1 cellular context compared by ENCODE assay signal in genomic region chr3:148262980-148263379, GRCh38.
TF ChIP-seq lines count a peak whose summit lies in the region.

No MANE protein-coding gene starts in this region.

TF ChIP-seq in HepG2, 621 proteins besides CTCF, POLR2A, EP300 and RAD21 (continued from another document and continues in another):
- TF ChIP-seq MXI1 (IDR thresholded peaks at IDR 0.05; ENCODE audit: borderline replicate concordance, low read depth, low read length) (no peak), ARID2 (CRISPR knock-in tag; IDR thresholded peaks at IDR 0.05; ENCODE audit: borderline replicate concordance) (no peak), CREBL2 (CRISPR knock-in tag; IDR thresholded peaks at IDR 0.05; ENCODE audit: borderline replicate concordance) (no peak), UBTF (CRISPR knock-in tag; IDR thresholded peaks at IDR 0.05) (no peak), ZNF383 (CRISPR knock-in tag; IDR thresholded peaks at IDR 0.05; ENCODE audit: borderline replicate concordance) (no peak), ZNF605 (CRISPR knock-in tag; IDR thresholded peaks at IDR 0.05) (no peak), RCOR2 (CRISPR knock-in tag; IDR thresholded peaks at IDR 0.05) (peak; percentile 36; the same call in 1 of the 2 replicates), ZNF143 (CRISPR knock-in tag; IDR thresholded peaks at IDR 0.05) (no peak), HNF4A (CRISPR knock-in tag; IDR thresholded peaks at IDR 0.05) (peak; percentile 30), TEAD3 (CRISPR knock-in tag; optimal IDR thresholded peaks at IDR 0.05; ENCODE audit: borderline replicate concordance) (no peak), ZNF382 (CRISPR knock-in tag; IDR thresholded peaks at IDR 0.05; ENCODE audit: borderline replicate concordance) (no peak), PPARG (CRISPR knock-in tag; conservative IDR thresholded peaks at IDR 0.05) (peak; percentile 43; the same call in 1 of the 2 replicates), ZNF274 (CRISPR knock-in tag; IDR thresholded peaks at IDR 0.05) (no peak), PAX8 (CRISPR knock-in tag; IDR thresholded peaks at IDR 0.05; ENCODE audit: borderline replicate concordance) (no peak), ZNF367 (CRISPR knock-in tag; IDR thresholded peaks at IDR 0.05; ENCODE audit: borderline replicate concordance) (no peak), GABPB1 (CRISPR knock-in tag; IDR thresholded peaks at IDR 0.05) (no peak), FOXO1 (CRISPR knock-in tag; IDR thresholded peaks at IDR 0.05) (no peak), ZNF703 (CRISPR knock-in tag; IDR thresholded peaks at IDR 0.05; ENCODE audit: borderline replicate concordance) (no peak), FOXA3 (CRISPR knock-in tag; IDR thresholded peaks at IDR 0.05) (peak; percentile 40; the same call in 1 of the 2 replicates), TBX2 (CRISPR knock-in tag; IDR thresholded peaks at IDR 0.05; ENCODE audit: borderline replicate concordance) (no peak), PCBP2 (optimal IDR thresholded peaks at IDR 0.05; ENCODE audit: low read depth, low read length, poor library complexity, severe bottlenecking) (no peak), PRDM4 (CRISPR knock-in tag; IDR thresholded peaks at IDR 0.05; ENCODE audit: borderline replicate concordance) (no peak), ZMYM3 (CRISPR knock-in tag; IDR thresholded peaks at IDR 0.05) (no peak), SKI (IDR thresholded peaks at IDR 0.05; ENCODE audit: partially characterized antibody) (no peak), ZNF660 (CRISPR knock-in tag; IDR thresholded peaks at IDR 0.05; ENCODE audit: borderline replicate concordance, low read depth) (no peak), REPIN1 (CRISPR knock-in tag; IDR thresholded peaks at IDR 0.05; ENCODE audit: borderline replicate concordance, low read depth) (no peak; the same call in 1 of the 2 replicates), SP5 (CRISPR knock-in tag; IDR thresholded peaks at IDR 0.05; ENCODE audit: borderline replicate concordance, low read depth) (no peak), ZKSCAN5 (CRISPR knock-in tag; IDR thresholded peaks at IDR 0.05) (no peak), RXRB (CRISPR knock-in tag; IDR thresholded peaks at IDR 0.05; ENCODE audit: borderline replicate concordance) (peak; percentile 45), ZNF776 (CRISPR knock-in tag; IDR thresholded peaks at IDR 0.05) (no peak), DNMT1 (CRISPR knock-in tag; IDR thresholded peaks at IDR 0.05) (no peak), SRSF4 (IDR thresholded peaks at IDR 0.05; ENCODE audit: low read depth, low read length, poor library complexity, severe bottlenecking) (no peak), ZNF674 (CRISPR knock-in tag; IDR thresholded peaks at IDR 0.05; ENCODE audit: low read depth) (no peak), PLSCR1 (CRISPR knock-in tag; IDR thresholded peaks at IDR 0.05; ENCODE audit: borderline replicate concordance) (no peak), HMGA1 (CRISPR knock-in tag; conservative IDR thresholded peaks at IDR 0.05) (no peak), PCBP1 (IDR thresholded peaks at IDR 0.05; ENCODE audit: borderline replicate concordance, low read depth, low read length) (no peak), ZNF737 (CRISPR knock-in tag; IDR thresholded peaks at IDR 0.05; ENCODE audit: borderline replicate concordance) (no peak), RARG (CRISPR knock-in tag; IDR thresholded peaks at IDR 0.05; ENCODE audit: low read depth) (no peak), ZNF672 (CRISPR knock-in tag; IDR thresholded peaks at IDR 0.05) (no peak), POGK (CRISPR knock-in tag; conservative IDR thresholded peaks at IDR 0.05) (no peak), ATF1 (CRISPR knock-in tag; IDR thresholded peaks at IDR 0.05) (peak; percentile 35; the same call in 1 of the 2 replicates), MATR3 (CRISPR knock-in tag; IDR thresholded peaks at IDR 0.05) (no peak), ZNF225 (CRISPR knock-in tag; IDR thresholded peaks at IDR 0.05) (no peak), ARID4A (CRISPR knock-in tag; IDR thresholded peaks at IDR 0.05; ENCODE audit: borderline replicate concordance) (no peak), ZNF468 (CRISPR knock-in tag; IDR thresholded peaks at IDR 0.05) (no peak), SIX1 (CRISPR knock-in tag; IDR thresholded peaks at IDR 0.05; ENCODE audit: borderline replicate concordance) (peak; percentile 18; the same call in 1 of the 2 replicates), TP53 (CRISPR knock-in tag; conservative IDR thresholded peaks at IDR 0.05) (no peak), BATF2 (CRISPR knock-in tag; IDR thresholded peaks at IDR 0.05) (no peak), ZNF333 (CRISPR knock-in tag; IDR thresholded peaks at IDR 0.05; ENCODE audit: borderline replicate concordance) (no peak), ZNF44 (CRISPR knock-in tag; IDR thresholded peaks at IDR 0.05) (no peak), NFE2 (CRISPR knock-in tag; IDR thresholded peaks at IDR 0.05) (no peak), MTA3 (CRISPR knock-in tag; IDR thresholded peaks at IDR 0.05) (no peak), ZNF749 (CRISPR knock-in tag; IDR thresholded peaks at IDR 0.05; ENCODE audit: borderline replicate concordance) (no peak), ZBTB34 (CRISPR knock-in tag; IDR thresholded peaks at IDR 0.05) (no peak), PAXIP1 (CRISPR knock-in tag; conservative IDR thresholded peaks at IDR 0.05) (peak; percentile 78), ZNF75D (CRISPR knock-in tag; IDR thresholded peaks at IDR 0.05; ENCODE audit: borderline replicate concordance) (no peak)
